Comparison of ENCODE assay signal across 8 cellular contexts in the genomic region with DNA sequence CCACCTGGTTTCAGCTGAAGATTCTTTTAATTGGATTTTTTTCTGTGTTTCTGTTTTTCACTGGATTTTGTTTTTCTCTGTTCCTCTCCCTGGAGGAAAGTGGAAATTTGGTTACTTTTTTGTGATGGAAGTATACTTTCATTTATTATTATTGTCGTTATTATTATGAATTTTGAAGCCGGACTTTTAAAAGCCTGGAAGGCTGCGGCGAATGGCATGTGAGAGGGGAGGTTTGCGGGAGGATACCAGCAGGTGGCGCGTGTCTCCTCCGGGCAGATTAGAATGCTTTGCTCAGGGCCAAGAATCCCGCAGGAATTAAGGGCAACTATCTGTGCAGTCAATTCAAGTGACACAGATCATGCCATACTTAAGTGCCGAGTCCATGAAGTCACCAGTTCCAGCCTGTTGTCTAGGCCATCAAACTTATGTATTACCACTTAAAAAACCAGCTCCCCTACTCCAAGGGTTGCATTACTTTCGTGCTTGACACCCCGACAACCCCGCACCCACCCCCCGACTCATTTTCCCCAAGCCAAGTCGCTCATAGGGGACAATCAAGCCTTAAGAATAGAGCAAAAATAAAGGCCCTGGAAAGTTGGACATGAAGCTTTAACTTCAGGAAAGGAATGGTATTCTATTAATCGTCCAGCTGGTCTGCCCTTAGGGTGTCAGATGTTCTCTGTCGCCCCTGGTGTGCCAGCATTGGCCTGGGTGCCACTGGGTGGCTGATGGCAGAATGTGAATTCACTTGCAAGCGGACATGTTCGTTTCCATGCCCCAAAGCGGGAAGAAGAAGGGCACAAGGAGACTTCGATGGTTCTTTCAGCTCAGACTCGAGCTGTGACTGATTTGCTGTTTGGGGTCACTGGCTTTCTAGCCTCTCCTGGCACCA. TPM values are rescaled to one million over a fixed set of nuclear protein-coding genes. Genes with fewer than 3 reads are reported as not detected.
A peak's percentile ranks its signal among the peaks of the same experiment; 100 is the strongest.
DNase-seq lines count a peak whose midpoint lies in the region; ATAC-seq and TF ChIP-seq lines count a peak whose summit lies in the region.

No MANE protein-coding gene starts in this region.

- POLR2A ChIA-PET in IMR-90 (lab: Charles Lee; ENCODE audit: unreplicated experiment) (no interaction called here), Panc1 (lab: Charles Lee) (interaction anchor here (0.6 kb wide), 1 partner anchor 561 kb away, joined by 3 read pairs; no protein-coding TSS in a partner anchor)

- H3K27ac ChIP-seq in IMR-90 (ENCODE audit: insufficient read depth, low read length) (no peak overlapping the region), Panc1 (ENCODE audit: low read length) (peak overlapping the region; percentile 80), subcutaneous abdominal adipose tissue (ENCODE audit: low read depth, low read length) (no peak overlapping the region)

- H4K5ac ChIP-seq in IMR-90 (ENCODE audit: low read depth, low read length): no peak overlapping the region

- no peak overlapping the region for H2BK20ac ChIP-seq in IMR-90 (ENCODE audit: low read depth, low read length)

- H2BK120ac ChIP-seq in IMR-90 (ENCODE audit: low read depth, low read length): no peak overlapping the region; the same call in 1 of the 2 replicates

- H4K8ac ChIP-seq in IMR-90 (ENCODE audit: low read depth in 2 of 2, low read length in 2 of 2): no peak overlapping the region; a peak in 1 of 4 replicates

- H2BK15ac ChIP-seq in IMR-90 (ENCODE audit: low read depth, low read length): no peak overlapping the region

- TF ChIP-seq CTCF in IMR-90 (conservative IDR thresholded peaks at IDR 0.05; ENCODE audit: low read depth, low read length) (peak; percentile 90), Panc1 (IDR thresholded peaks at IDR 0.05) (peak; percentile 89)

- no peak overlapping the region for H3K14ac ChIP-seq in IMR-90 (replicated peaks; ENCODE audit: low read depth, low read length)

- H3K9ac ChIP-seq in IMR-90 (ENCODE audit: low read depth, low read length) (0 out of 2 replicates have a peak overlapping the region, but pooled peaks have one; percentile 74), subcutaneous abdominal adipose tissue (ENCODE audit: low read length in 5 of 5) (peak overlapping the region in 2 of 5 donors; percentile 89 to 90)

- TF ChIP-seq RAD21 in IMR-90 (IDR thresholded peaks at IDR 0.05; ENCODE audit: low read length): peak; percentile 88

- dilution Hi-C loops in IMR-90 (cut with HindIII; ENCODE audit: low sequenced_read_pairs, unreplicated experiment): no loop called here

- no TSS peak for BruUV-seq in IMR-90 (replicated peaks; lab: Mats Ljungman, UMichigan)
- no TSS peak for BruUV-seq in Panc1 (replicated peaks; lab: Mats Ljungman, UMichigan)

- H3K4me1 ChIP-seq in IMR-90 (ENCODE audit: control insufficient read depth, insufficient read depth, low read length): peaks cover 4% of the 10 kb centered on the region
- peaks cover 11% of the 10 kb centered on the region for H3K4me1 ChIP-seq in Panc1 (ENCODE audit: control insufficient read depth, insufficient read depth, low read length)
- peaks cover 17% of the 10 kb centered on the region for H3K4me1 ChIP-seq in neuron (ENCODE audit: insufficient read depth, low read length)
- H3K4me1 ChIP-seq in subcutaneous abdominal adipose tissue (ENCODE audit: control insufficient read depth in 5 of 5, insufficient read depth in 5 of 5, low read length in 5 of 5): peaks cover 5 to 42% (median 25%) of the 10 kb centered on the region in 5 donors

- H3K79me1 ChIP-seq in IMR-90 (ENCODE audit: low read depth in 1 of 2, low read length in 2 of 2): peaks cover 5 to 29% of the 10 kb centered on the region in 2 experiments; a peak in 3 of 4 replicates

- H3K9me3 ChIP-seq in IMR-90 (ENCODE audit: control insufficient read depth, insufficient read depth, low read length): no peaks in the 10 kb centered on the region
- H3K9me3 ChIP-seq in Panc1 (ENCODE audit: control insufficient read depth, insufficient read depth, low read depth, low read length): no peaks in the 10 kb centered on the region
- H3K9me3 ChIP-seq in neuron (ENCODE audit: low read length): no peaks in the 10 kb centered on the region
- no peaks in the 10 kb centered on the region for H3K9me3 ChIP-seq in subcutaneous abdominal adipose tissue (ENCODE audit: control insufficient read depth in 5 of 5, low read length in 5 of 5)

- no peak overlapping the region for H3K4me3 ChIP-seq in IMR-90 (ENCODE audit: insufficient read depth, low read depth, low read length)
- peak overlapping the region; percentile 64 to 80 for H3K4me3 ChIP-seq in Panc1 (ENCODE audit: low read depth in 2 of 2, low read length in 2 of 2)
- H3K4me3 ChIP-seq in neuron (ENCODE audit: low read length): peak overlapping the region; percentile 78
- H3K4me3 ChIP-seq in subcutaneous abdominal adipose tissue (ENCODE audit: low read depth in 1 of 5, low read length in 5 of 5): peak overlapping the region in 4 of 5 donors; percentile 80 to 94 (median 90)

- intact Hi-C loops in IMR-90 (cut with micrococcal nuclease): loop anchor here (1.0 to 5.0 kb wide), 3 partner anchors 58 to 170 kb away; no protein-coding TSS in a partner anchor
- intact Hi-C loops in Panc1 (cut with micrococcal nuclease; ENCODE audit: unreplicated experiment): loop anchor here (1.0 kb wide), 1 partner anchor 170 kb away; no protein-coding TSS in a partner anchor

- H3K27me3 ChIP-seq in IMR-90 (ENCODE audit: control insufficient read depth, insufficient read depth, low read length) (no peaks in the 10 kb centered on the region), Panc1 (ENCODE audit: control insufficient read depth, insufficient read depth, low read length) (no peaks in the 10 kb centered on the region), neuron (ENCODE audit: insufficient read depth, low read length) (no peaks in the 10 kb centered on the region), subcutaneous abdominal adipose tissue (ENCODE audit: control insufficient read depth in 5 of 5, insufficient read depth in 4 of 5, low read length in 5 of 5) (no peaks in the 10 kb centered on the region)

- no peak overlapping the region for H2AK9ac ChIP-seq in IMR-90 (replicated peaks; ENCODE audit: low read depth, low read length, poor library complexity)

- DNase-seq in Caki2 (ENCODE audit: low read depth): peak; percentile 65
- DNase-seq in IMR-90: peak; percentile 75
- DNase-seq in Panc1 (ENCODE audit: low read depth, low spot score): peak; percentile 45
- DNase-seq in activated T-helper 9 cell treated with anti-CD3 and anti-CD28 coated beads, Interleukin-2, amount 50 U/mL, for 16 hours (ENCODE audit: low read depth): peak; percentile 50
- peak; percentile 64 for DNase-seq in foreskin melanocyte

- no peak overlapping the region for H3K18ac ChIP-seq in IMR-90 (ENCODE audit: low read depth, low read length)

- H2AK5ac ChIP-seq in IMR-90 (ENCODE audit: low read depth, low read length): 0 out of 2 replicates have a peak overlapping the region, but pooled peaks have one; percentile 1

- H3K36me3 ChIP-seq in IMR-90 (ENCODE audit: control insufficient read depth, insufficient read depth, low read length) (no peaks in the 10 kb centered on the region), Panc1 (ENCODE audit: control insufficient read depth, insufficient read depth, low read length) (peaks cover 5% of the 10 kb centered on the region; the same call in 1 of the 2 replicates), neuron (ENCODE audit: insufficient read depth, low read length) (no peaks in the 10 kb centered on the region), subcutaneous abdominal adipose tissue (ENCODE audit: control insufficient read depth in 5 of 5, insufficient read depth in 5 of 5, low read length in 5 of 5) (no peaks in the 10 kb centered on the region)

- H3K9me1 ChIP-seq in IMR-90 (ENCODE audit: insufficient read depth, low read length): peaks cover 3% of the 10 kb centered on the region; the same call in 1 of the 2 replicates

- no peak overlapping the region for H4K91ac ChIP-seq in IMR-90 (ENCODE audit: insufficient read depth, low read depth, low read length)

- TF ChIP-seq POLR2A in IMR-90 (IDR thresholded peaks at IDR 0.05; ENCODE audit: low read depth, low read length): no peak

- peak overlapping the region; percentile 92 for H2AFZ ChIP-seq in IMR-90 (replicated peaks; ENCODE audit: low read length, poor library complexity)
- H2AFZ ChIP-seq in neuron (ENCODE audit: low read depth, low read length): peak overlapping the region; percentile 90

- peaks cover 3% of the 10 kb centered on the region; the same call in 1 of the 2 replicates for H4K20me1 ChIP-seq in IMR-90 (ENCODE audit: insufficient read depth, low read length)

- H3K4me2 ChIP-seq in IMR-90 (ENCODE audit: low read depth, low read length): peak overlapping the region; percentile 86

- in situ Hi-C loops in Caki2 (cut with HindIII; ENCODE audit: low pct_unique_long_range_greater_than_20kb, low sequenced_read_pairs) (no loop called here), IMR-90 (cut with MboI; ENCODE audit: low sequenced_read_pairs) (loop anchor here (5.0 to 10.0 kb wide), 2 partner anchors 61 to 133 kb away; no protein-coding TSS in a partner anchor), Panc1 (cut with HindIII; ENCODE audit: low pct_unique_long_range_greater_than_20kb, low sequenced_read_pairs) (no loop called here)

- H3K23ac ChIP-seq in IMR-90 (ENCODE audit: low read depth, low read length): peak overlapping the region; percentile 49; the same call in 1 of the 2 replicates

- 33% methylated on average over 6 of the region's 22 CpGs; no CpG with 5 or more reads in 1 of the 2 experiments for WGBS in IMR-90 (ENCODE audit: extremely low coverage in 2 of 2, insufficient read length in 1 of 2), 2 experiments

- ATAC-seq in IMR-90 (ENCODE audit: low read depth) (peak; percentile 9; the same call in 1 of the 2 replicates), Panc1 (peak; percentile 70), HG02885 (IDR thresholded peaks at IDR 0.05; ENCODE audit: poor library complexity, unreplicated experiment) (no peak)

- H3K4ac ChIP-seq in IMR-90 (ENCODE audit: low read depth, low read length): peak overlapping the region; percentile 17; the same call in 1 of the 2 replicates

- H2BK5ac ChIP-seq in IMR-90 (ENCODE audit: low read depth, low read length, poor library complexity, severe bottlenecking): no peak overlapping the region

- H3K56ac ChIP-seq in IMR-90 (ENCODE audit: extremely low read depth, insufficient read depth, low read length): no peak overlapping the region

- CTCF ChIA-PET in IMR-90 (lab: Yijun Ruan, JAX) (interaction anchor here (0.7 to 1.8 kb wide), 17 partner anchors 10 to 170 kb away, joined by 3 to 17 read pairs (median 3); no protein-coding TSS in a partner anchor), Panc1 (lab: Charles Lee) (interaction anchor here (0.7 to 1.8 kb wide), 5 partner anchors 68 to 215 kb away, joined by 3 to 12 read pairs (median 5); no protein-coding TSS in a partner anchor)

TF ChIP-seq in IMR-90, 13 proteins besides CTCF, POLR2A, EP300 and RAD21 (continues in another document):
- no peak for TF ChIP-seq NFE2L2 (IDR thresholded peaks at IDR 0.05; ENCODE audit: low read depth, low read length)

RNA-seq across cellular contexts. Expression of gene LRCH1, which starts 1.3 kb away (rescaled TPM):
- 4.4 and 5.4 TPM in 2 replicates for total RNA-seq in Caki2 (2014; rRNA removed; shearing (Covaris generic); ENCODE audit: low replicate concordance)
- total RNA-seq in IMR-90 (2012; rRNA removed) (7.8 and 8.8 TPM in 2 replicates), Panc1 (2021; ENCODE audit: unreplicated experiment) (7.9 TPM)
- 7.0 and 7.2 TPM in 2 replicates for polyA plus RNA-seq in IMR-90 (2012; rRNA removed)
- 2.0 and 2.2 TPM in 2 replicates for polyA plus RNA-seq in IMR-90 (2012; cell fraction: cytosol; rRNA removed)
- 2.7 and 13.5 TPM in 2 replicates for polyA plus RNA-seq in IMR-90 (2012; cell fraction: nucleus; rRNA removed; ENCODE audit: low replicate concordance)
- 5.8 TPM for polyA plus RNA-seq in Panc1 (2012; ENCODE audit: insufficient read length)
